2 cellular contexts compared by ENCODE assay signal in the genomic region with DNA sequence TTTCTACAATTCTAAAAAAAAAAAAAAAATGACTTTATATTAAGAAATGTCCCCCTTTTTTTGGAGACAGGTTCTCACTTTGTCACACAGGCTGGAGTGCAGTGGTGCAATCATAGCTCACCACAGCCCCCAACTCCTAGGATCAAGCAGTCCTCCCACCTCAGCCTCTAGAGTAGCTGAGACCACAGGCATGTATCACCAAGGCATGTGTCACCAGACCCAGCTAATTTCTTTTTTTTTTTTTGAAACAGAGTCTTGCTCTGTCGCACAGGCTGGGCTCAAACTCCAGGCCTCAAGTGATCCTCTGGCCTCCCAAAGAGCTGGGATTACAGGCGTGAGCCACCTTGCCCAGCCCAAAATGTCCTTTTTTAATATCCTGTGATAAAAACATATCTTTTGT. TPM values are rescaled to one million over a fixed set of nuclear protein-coding genes. Genes with fewer than 3 reads are reported as not detected.
"Had no signal": no experiment of that assay in that cellular context is flagged by ENCODE, and none has a peak within 500 bp of the region (broad histone marks: within the 10 kb centered on the region; RNA-seq: fewer than 3 reads in every experiment).

No MANE protein-coding gene starts in this region.

RNA-seq across cellular contexts. Expression of gene OCM, which starts 43.6 kb away (rescaled TPM):
- total RNA-seq: G401, GM12878 had no signal

RNA-seq across cellular contexts. Expression of gene RSPH10B, which starts 46.3 kb away (rescaled TPM):
- total RNA-seq: G401, GM12878 had no signal
